In genomic region chr6:135089901-135090300, GRCh38 we compare ENCODE assay signal across 22 cellular contexts. TPM values are rescaled to one million over a fixed set of nuclear protein-coding genes. Genes with fewer than 3 reads are reported as not detected.
DNase-seq lines count a peak whose midpoint lies in the region; ATAC-seq and TF ChIP-seq lines count a peak whose summit lies in the region.
"Had no signal": no experiment of that assay in that cellular context is flagged by ENCODE, and none has a peak within 500 bp of the region (broad histone marks: within the 10 kb centered on the region; RNA-seq: fewer than 3 reads in every experiment).

No MANE protein-coding gene starts in this region.

- H3K27me3 Mint-ChIP-seq in natural killer cell treated with Interleukin-12 subunit alpha and Interleukin-12 subunit beta and Interleukin-15 and Interleukin-18, amount 100 ng/mL, for 72 hours = no peaks in the 10 kb centered on the region
- H3K27me3 Mint-ChIP-seq in natural killer cell (ENCODE audit: low read depth in 2 of 2) = no peaks in the 10 kb centered on the region
- H3K27me3 Mint-ChIP-seq in activated naive CD8-positive, alpha-beta T cell = no peaks in the 10 kb centered on the region
- H3K27me3 Mint-ChIP-seq: activated naive CD4-positive, alpha-beta T cell treated with anti-CD3 and anti-CD28 coated beads, Interleukin-2, amount 10 ng/mL, durations not matched to agents 7 days and 5 days had no signal

- TF ChIP-seq POLR2A in sigmoid colon (IDR thresholded peaks at IDR 0.05) = no peak

- H3K36me3 ChIP-seq in sigmoid colon = no peaks in the 10 kb centered on the region
- H3K36me3 ChIP-seq: heart right ventricle, neural progenitor cell, right atrium auricular region, SJSA1, upper lobe of left lung had no signal

- DNase-seq in natural killer cell treated with Interleukin-12 subunit alpha and Interleukin-12 subunit beta and Interleukin-15 and Interleukin-18, amount 100 ng/mL, for 72 hours (ENCODE audit: low spot score) = no peak
- DNase-seq in natural killer cell (no peak), NCI-H82 treated with DMSO at 0.1 percent for 48 hours (lab: John Stamatoyannopoulos, UW; ENCODE audit: unreplicated experiment) (peak; percentile 46), SKM-1 treated with dmso at 0.1 percent for 144 hours (lab: John Stamatoyannopoulos, UW; ENCODE audit: unreplicated experiment) (no peak), sigmoid colon (no peak), head of caudate nucleus (no peak)
- DNase-seq: activated CD4-positive, alpha-beta T cell treated with anti-CD3 and anti-CD28 coated beads for 48 hours; activated naive CD4-positive, alpha-beta T cell treated with anti-CD3 and anti-CD28 coated beads, Interleukin-2, amount 10 ng/mL, durations not matched to agents 7 days and 5 days; heart right ventricle; kidney glomerular epithelial cell; NCI-H1092; NCI-H187; stimulated activated CD4-positive, alpha-beta T cell treated with anti-CD3 and anti-CD28 coated beads, Interleukin-2, amount 100 ng/mL, for 24 hours; substantia nigra; upper lobe of left lung had no signal

- TF ChIP-seq EP300 in sigmoid colon (IDR thresholded peaks at IDR 0.05) = no peak

- no peak for TF ChIP-seq CTCF in natural killer cell (IDR thresholded peaks at IDR 0.05)
- no peak for TF ChIP-seq CTCF in sigmoid colon (IDR thresholded peaks at IDR 0.05)

- 92 to 95% methylated on average over 4 of the region's 4 CpGs for WGBS in sigmoid colon, 2 donors

- H3K4me3 Mint-ChIP-seq in natural killer cell treated with Interleukin-12 subunit alpha and Interleukin-12 subunit beta and Interleukin-15 and Interleukin-18, amount 100 ng/mL, for 72 hours = no peak overlapping the region
- H3K4me3 Mint-ChIP-seq in natural killer cell = no peak overlapping the region
- peak overlapping the region; percentile 71 for H3K4me3 Mint-ChIP-seq in activated naive CD8-positive, alpha-beta T cell
- H3K4me3 Mint-ChIP-seq: neural progenitor cell had no signal

- H3K9me3 ChIP-seq in sigmoid colon = no peaks in the 10 kb centered on the region
- H3K9me3 ChIP-seq: heart right ventricle, right atrium auricular region, SJSA1, upper lobe of left lung had no signal

- H3K27me3 ChIP-seq in sigmoid colon = no peaks in the 10 kb centered on the region
- H3K27me3 ChIP-seq: neural progenitor cell, right atrium auricular region, upper lobe of left lung had no signal

- no peak for ATAC-seq in natural killer cell treated with Interleukin-12 subunit alpha and Interleukin-12 subunit beta and Interleukin-15 and Interleukin-18, amount 100 ng/mL, for 72 hours
- no peak for ATAC-seq in natural killer cell
- ATAC-seq: esophagus mucosa, heart right ventricle had no signal

- H3K4me1 ChIP-seq in sigmoid colon = no peaks in the 10 kb centered on the region
- H3K4me1 ChIP-seq: neural progenitor cell, parathyroid adenoma, right atrium auricular region, SJSA1, upper lobe of left lung had no signal

- H3K27ac ChIP-seq in sigmoid colon = no peak overlapping the region
- H3K27ac ChIP-seq: heart right ventricle, neural progenitor cell, parathyroid adenoma, right atrium auricular region, SJSA1, upper lobe of left lung had no signal

- peaks cover 4% of the 10 kb centered on the region for H3K36me3 Mint-ChIP-seq in natural killer cell treated with Interleukin-12 subunit alpha and Interleukin-12 subunit beta and Interleukin-15 and Interleukin-18, amount 100 ng/mL, for 72 hours
- H3K36me3 Mint-ChIP-seq in natural killer cell = no peaks in the 10 kb centered on the region
- H3K36me3 Mint-ChIP-seq in activated naive CD8-positive, alpha-beta T cell = peaks cover 5% of the 10 kb centered on the region
- H3K36me3 Mint-ChIP-seq: activated naive CD4-positive, alpha-beta T cell treated with anti-CD3 and anti-CD28 coated beads, Interleukin-2, amount 10 ng/mL, durations not matched to agents 7 days and 5 days; neural progenitor cell had no signal

- H3K27ac Mint-ChIP-seq in natural killer cell treated with Interleukin-12 subunit alpha and Interleukin-12 subunit beta and Interleukin-15 and Interleukin-18, amount 100 ng/mL, for 72 hours = peak overlapping the region; percentile 70 to 86
- H3K27ac Mint-ChIP-seq in natural killer cell = no peak overlapping the region
- peak overlapping the region; percentile 96 for H3K27ac Mint-ChIP-seq in activated naive CD8-positive, alpha-beta T cell
- H3K27ac Mint-ChIP-seq: neural progenitor cell had no signal

- H3K4me3 ChIP-seq in sigmoid colon = no peak overlapping the region
- H3K4me3 ChIP-seq: lung, neural progenitor cell, right atrium auricular region, SJSA1 had no signal

- H3K4me1 Mint-ChIP-seq in natural killer cell treated with Interleukin-12 subunit alpha and Interleukin-12 subunit beta and Interleukin-15 and Interleukin-18, amount 100 ng/mL, for 72 hours (ENCODE audit: low read depth in 2 of 2) = peaks cover 42 to 76% of the 10 kb centered on the region in 2 donors
- H3K4me1 Mint-ChIP-seq in natural killer cell = peaks cover 36 to 41% of the 10 kb centered on the region in 2 donors
- H3K4me1 Mint-ChIP-seq in activated naive CD8-positive, alpha-beta T cell (ENCODE audit: low read depth) = peaks cover 96% of the 10 kb centered on the region
- H3K4me1 Mint-ChIP-seq: neural progenitor cell had no signal

- no peaks in the 10 kb centered on the region for H3K9me3 Mint-ChIP-seq in natural killer cell treated with Interleukin-12 subunit alpha and Interleukin-12 subunit beta and Interleukin-15 and Interleukin-18, amount 100 ng/mL, for 72 hours
- no peaks in the 10 kb centered on the region for H3K9me3 Mint-ChIP-seq in natural killer cell
- no peaks in the 10 kb centered on the region for H3K9me3 Mint-ChIP-seq in activated naive CD8-positive, alpha-beta T cell (ENCODE audit: low read depth)
- H3K9me3 Mint-ChIP-seq: activated naive CD4-positive, alpha-beta T cell treated with anti-CD3 and anti-CD28 coated beads, Interleukin-2, amount 10 ng/mL, durations not matched to agents 7 days and 5 days; neural progenitor cell had no signal

- intact Hi-C loops in natural killer cell (cut with micrococcal nuclease) (loop anchor here (2.0 to 5.0 kb wide), 2 partner anchors 37 to 93 kb away; no protein-coding TSS in a partner anchor), sigmoid colon (cut with DNase I) (no loop called here), head of caudate nucleus (cut with DNase I) (no loop called here)

RNA-seq across cellular contexts. Expression of gene HBS1L, which starts 35.3 kb away (rescaled TPM):
- total RNA-seq in natural killer cell treated with Interleukin-12 subunit alpha and Interleukin-12 subunit beta and Interleukin-15 and Interleukin-18, amount 100 ng/mL, for 72 hours = 100 to 1,000 TPM; 137 to 215 TPM
- total RNA-seq in natural killer cell (10 to 100 TPM; 75.3 to 82.2 (median 80.1) TPM), sigmoid colon (10 to 100 TPM; 37.1 to 61.9 (median 53.3) TPM)
- 10 to 100 TPM; 14.4 to 35.8 (median 33.5) TPM for polyA plus RNA-seq in sigmoid colon

Comparison
In these comparisons a context has a peak if more than half of its experiments do, and no peak if none do; other contexts are left out.
1. H3K27ac Mint-ChIP-seq: peak in natural killer cell treated with Interleukin-12 subunit alpha and Interleukin-12 subunit beta and Interleukin-15 and Interleukin-18, amount 100 ng/mL, for 72 hours (2 of 2) and activated naive CD8-positive, alpha-beta T cell (single experiment); none in natural killer cell (0 of 2).